Comparison of ENCODE assay signal across 8 cellular contexts in genomic region chr7:135509839-135510602, GRCh38. TPM values are rescaled to one million over a fixed set of nuclear protein-coding genes. Genes with fewer than 3 reads are reported as not detected.
DNase-seq lines count a peak whose midpoint lies in the region; ATAC-seq and TF ChIP-seq lines count a peak whose summit lies in the region.

TSS of gene CNOT4 (minus strand) at chr7:135510102. CDS start at chr7:135438331, 71,771 bp downstream.

- H3K36me3 ChIP-seq in PC-3 (ENCODE audit: low read depth, low read length) (no peaks in the 10 kb centered on the region), esophagus (ENCODE audit: control insufficient read depth in 2 of 2, insufficient read depth in 2 of 2, low read length in 1 of 2) (no peaks in the 10 kb centered on the region), mucosa of rectum (ENCODE audit: control insufficient read depth in 2 of 2, insufficient read depth in 2 of 2, low read length in 2 of 2) (no peaks in the 10 kb centered on the region)

- peak; percentile 94 for DNase-seq in DMS79 (lab: John Stamatoyannopoulos, UW)
- DNase-seq in KBM-7, result peak; percentile 94
- DNase-seq in PC-3, result peak; percentile 93
- peak; percentile 98 for DNase-seq in activated T-cell treated with anti-CD3 and anti-CD28 coated beads for 48 hours (ENCODE audit: low read depth)
- DNase-seq in stimulated activated CD8-positive, alpha-beta memory T cell treated with anti-CD3 and anti-CD28 coated beads, Interleukin-4, amount 100 ng/mL, for 4 hours (ENCODE audit: low read depth in 2 of 2, low spot score in 1 of 2), result peak; percentile 88 to 96

- TF ChIP-seq CTCF in PC-3 (conservative IDR thresholded peaks at IDR 0.05; ENCODE audit: low read depth, low read length), result no peak

- H3K4me1 ChIP-seq in PC-3 (ENCODE audit: insufficient read depth, low read length), result peaks cover 22% of the 10 kb centered on the region
- H3K4me1 ChIP-seq in esophagus (ENCODE audit: control insufficient read depth in 2 of 2, insufficient read depth in 2 of 2, low read length in 1 of 2), result peaks cover 0 to 3% of the 10 kb centered on the region in 2 donors
- peaks cover 15 to 21% of the 10 kb centered on the region in 2 donors for H3K4me1 ChIP-seq in mucosa of rectum (ENCODE audit: control insufficient read depth in 2 of 2, insufficient read depth in 2 of 2, low read length in 2 of 2)

- peaks cover 17% of the 10 kb centered on the region for H4K20me1 ChIP-seq in PC-3 (ENCODE audit: low read length)

- in situ Hi-C loops in KBM-7 (cut with MboI; ENCODE audit: low pct_unique_long_range_greater_than_20kb, low sequenced_read_pairs), result no loop called here

- H3K4me3 ChIP-seq in PC-3 (ENCODE audit: low read length) (peak within 1 kb of the TSS; percentile 84), esophagus (ENCODE audit: low read depth in 1 of 2, low read length in 2 of 2) (peak within 1 kb of the TSS; percentile 81 to 96), mucosa of rectum (ENCODE audit: low read length in 2 of 2) (peak within 1 kb of the TSS; percentile 95 to 98)

- H3K9me3 ChIP-seq in PC-3 (ENCODE audit: low read length), result no peaks in the 10 kb centered on the region
- H3K9me3 ChIP-seq in esophagus (ENCODE audit: control insufficient read depth in 2 of 2, insufficient read depth in 1 of 2, low read depth in 1 of 2, low read length in 1 of 2), result no peaks in the 10 kb centered on the region
- no peaks in the 10 kb centered on the region for H3K9me3 ChIP-seq in mucosa of rectum (ENCODE audit: control insufficient read depth in 2 of 2, low read length in 2 of 2)

- 0% methylated on average over 56 of the region's 56 CpGs for WGBS in esophagus, 2 donors

- H3K4me2 ChIP-seq in PC-3 (ENCODE audit: low read length), result peak within 1 kb of the TSS; percentile 99

- H3F3A ChIP-seq in PC-3 (ENCODE audit: low read length, unreplicated experiment), result no peaks in the 10 kb centered on the region

- H2AFZ ChIP-seq in PC-3 (ENCODE audit: low read length), result peak within 1 kb of the TSS; percentile 100

- POLR2A ChIA-PET in PC-3 (lab: Charles Lee; ENCODE audit: unreplicated experiment), result no interaction called here

- H3K9me2 ChIP-seq in PC-3 (replicated peaks; ENCODE audit: low read length), result no peaks in the 10 kb centered on the region

- ATAC-seq in GM21737 (IDR thresholded peaks at IDR 0.05; ENCODE audit: unreplicated experiment), result peak; percentile 94
- peak; percentile 91 for ATAC-seq in PC-3

- CTCF ChIA-PET in PC-3 (lab: Charles Lee), result no interaction called here

- H3K79me2 ChIP-seq in PC-3 (ENCODE audit: low read length), result peaks cover 49% of the 10 kb centered on the region

- intact Hi-C loops in PC-3 (cut with micrococcal nuclease), result loop anchor here (1.0 to 2.0 kb wide), 3 partner anchors 47 to 229 kb away; partner anchors contain the start of gene NUP205

- H3K27me3 ChIP-seq in PC-3 (ENCODE audit: low read length), result no peaks in the 10 kb centered on the region
- no peaks in the 10 kb centered on the region for H3K27me3 ChIP-seq in esophagus (ENCODE audit: control insufficient read depth in 1 of 2, insufficient read depth in 2 of 2, low read length in 2 of 2)
- no peaks in the 10 kb centered on the region for H3K27me3 ChIP-seq in mucosa of rectum (ENCODE audit: control insufficient read depth in 2 of 2, insufficient read depth in 2 of 2, low read length in 2 of 2)

- no TSS peak for BruUV-seq in PC-3 (replicated peaks; lab: Mats Ljungman, UMichigan)

- H3K9ac ChIP-seq in PC-3 (ENCODE audit: low read length) (peak within 1 kb of the TSS; percentile 95), mucosa of rectum (ENCODE audit: low read depth in 1 of 2, low read length in 2 of 2) (peak within 1 kb of the TSS; percentile 93)

- H3K27ac ChIP-seq in PC-3 (ENCODE audit: low read length) (peak within 1 kb of the TSS; percentile 53; the same call in 1 of the 2 replicates), esophagus (ENCODE audit: low read depth in 2 of 2, low read length in 1 of 2) (peak within 1 kb of the TSS; percentile 90 to 99), mucosa of rectum (ENCODE audit: low read depth in 2 of 2, low read length in 2 of 2) (peak within 1 kb of the TSS; percentile 95)

RNA-seq across cellular contexts. Expression of gene CNOT4, which starts in this region (rescaled TPM):
- 8.4 and 9.7 TPM in 2 replicates for total RNA-seq in PC-3 (2014; rRNA removed)
- 1 to 10 TPM; 5.2 to 6.9 TPM for polyA plus RNA-seq in esophagus

Comparison
In these comparisons a context has a peak if more than half of its experiments do, and no peak if none do; other contexts are left out.
1. Peak in every context shown above with its lines: DNase-seq, ATAC-seq, H3K4me3 ChIP-seq and H3K27ac ChIP-seq.